In the genomic region with DNA sequence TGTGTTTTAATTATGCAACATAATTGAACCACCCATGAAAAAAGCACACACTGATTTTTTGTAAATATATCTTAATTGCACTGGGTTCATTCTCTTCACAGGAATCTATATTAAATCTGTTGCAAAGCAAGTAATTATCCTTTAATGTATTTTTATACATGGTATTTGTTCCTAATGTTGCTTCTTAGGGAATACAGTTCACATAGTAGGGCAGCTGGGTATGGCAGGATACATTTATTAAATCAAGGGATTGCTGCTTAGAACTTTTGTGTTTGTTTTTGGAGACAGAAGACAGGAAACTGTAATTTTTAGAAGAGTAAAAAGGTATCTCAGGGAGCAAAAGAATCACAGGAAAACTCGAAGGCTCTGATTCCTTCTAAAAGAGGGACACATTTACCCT, we compare ENCODE assay signal across 8 cellular contexts. TPM values are rescaled to one million over a fixed set of nuclear protein-coding genes. Genes with fewer than 3 reads are reported as not detected.
DNase-seq lines count a peak whose midpoint lies in the region; ATAC-seq lines count a peak whose summit lies in the region.

No MANE protein-coding gene starts in this region.

- H3K27ac ChIP-seq in CD4-positive, CD25-positive, alpha-beta regulatory T cell (ENCODE audit: insufficient read depth, low read length, poor library complexity, severe bottlenecking): peak overlapping the region; percentile 93
- no peak overlapping the region for H3K27ac ChIP-seq in neuronal stem cell (replicated peaks; ENCODE audit: low read length)

- H3K27me3 Mint-ChIP-seq in CD4-positive, CD25-positive, alpha-beta regulatory T cell: peaks cover 9% of the 10 kb centered on the region
- H3K27me3 Mint-ChIP-seq in effector memory CD8-positive, alpha-beta T cell: peaks cover 9 to 15% of the 10 kb centered on the region in 2 donors

- peaks cover 6% of the 10 kb centered on the region for H3K36me3 Mint-ChIP-seq in CD4-positive, CD25-positive, alpha-beta regulatory T cell
- H3K36me3 Mint-ChIP-seq in effector memory CD8-positive, alpha-beta T cell (ENCODE audit: insufficient read depth): peaks cover 18% of the 10 kb centered on the region

- H3K9ac ChIP-seq in NT2/D1 (ENCODE audit: insufficient read length, low read depth): peak overlapping the region; percentile 77
- H3K9ac ChIP-seq in neuronal stem cell (ENCODE audit: low read depth, low read length, poor library complexity): no peak overlapping the region

- no peaks in the 10 kb centered on the region for H3K9me3 ChIP-seq in CD4-positive, CD25-positive, alpha-beta regulatory T cell (ENCODE audit: control insufficient read depth in 2 of 2, low read length in 2 of 2)
- H3K9me3 ChIP-seq in NT2/D1 (ENCODE audit: insufficient read depth, low read length): no peaks in the 10 kb centered on the region
- H3K9me3 ChIP-seq in neuronal stem cell (replicated peaks in 1 of 2; ENCODE audit: control insufficient read depth in 2 of 2, insufficient read depth in 1 of 2, low read depth in 1 of 2, low read length in 2 of 2): no peaks in the 10 kb centered on the region

- H2AK5ac ChIP-seq in neuronal stem cell (ENCODE audit: low read depth, low read length): no peak overlapping the region

- no peaks in the 10 kb centered on the region for H3K79me1 ChIP-seq in neuronal stem cell (ENCODE audit: low read depth, low read length)

- H3K4me3 ChIP-seq in CD4-positive, CD25-positive, alpha-beta regulatory T cell (ENCODE audit: low read depth, low read length): peak overlapping the region; percentile 93
- H3K4me3 ChIP-seq in NT2/D1 (ENCODE audit: insufficient read length, low read depth) (peak overlapping the region; percentile 81), neuronal stem cell (ENCODE audit: low read length in 2 of 2) (peak overlapping the region in 1 of 2 donors; percentile 99)

- H3K27ac Mint-ChIP-seq in CD4-positive, CD25-positive, alpha-beta regulatory T cell: peak overlapping the region; percentile 84 to 99 (median 97)
- H3K27ac Mint-ChIP-seq in effector memory CD8-positive, alpha-beta T cell: peak overlapping the region; percentile 97 to 98

- H2BK5ac ChIP-seq in neuronal stem cell (ENCODE audit: low read length): no peak overlapping the region

- peak overlapping the region; percentile 55 for H3K4me2 ChIP-seq in neuronal stem cell (ENCODE audit: insufficient read depth, low read length, poor library complexity, severe bottlenecking)

- H2BK12ac ChIP-seq in neuronal stem cell (ENCODE audit: low read length): no peak overlapping the region

- no peak overlapping the region for H4K91ac ChIP-seq in neuronal stem cell (ENCODE audit: low read depth, low read length, poor library complexity)

- ATAC-seq in CD4-positive, CD25-positive, alpha-beta regulatory T cell (ENCODE audit: low read depth in 2 of 2): no peak
- ATAC-seq in effector memory CD8-positive, alpha-beta T cell (replicated peaks): no peak
- ATAC-seq in HG02610 (IDR thresholded peaks at IDR 0.05; ENCODE audit: unreplicated experiment) (no peak), HG03139 (IDR thresholded peaks at IDR 0.05; ENCODE audit: unreplicated experiment) (no peak)

- no peaks in the 10 kb centered on the region for H3K36me3 ChIP-seq in CD4-positive, CD25-positive, alpha-beta regulatory T cell (ENCODE audit: control insufficient read depth, insufficient read depth, low read length)
- H3K36me3 ChIP-seq in NT2/D1 (ENCODE audit: insufficient read depth, insufficient read length, low read length) (no peaks in the 10 kb centered on the region), neuronal stem cell (replicated peaks in 1 of 2; ENCODE audit: control insufficient read depth in 2 of 2, insufficient read depth in 2 of 2, low read length in 2 of 2) (peaks cover 0 to 3% of the 10 kb centered on the region in 2 donors)

- H3K18ac ChIP-seq in neuronal stem cell (ENCODE audit: low read length): no peak overlapping the region

- H3K4ac ChIP-seq in neuronal stem cell (ENCODE audit: low read length): no peak overlapping the region

- DNase-seq in CD4-positive, CD25-positive, alpha-beta regulatory T cell: no peak
- no peak for DNase-seq in NT2/D1 (ENCODE audit: low read depth, low spot score)
- DNase-seq in effector memory CD8-positive, alpha-beta T cell: no peak
- no peak for DNase-seq in neuronal stem cell (ENCODE audit: low spot score)
- no peak for DNase-seq in RPMI8226
- DNase-seq in activated gamma-delta T cell (lab: John Stamatoyannopoulos, UW): no peak

- H3K4me3 Mint-ChIP-seq in CD4-positive, CD25-positive, alpha-beta regulatory T cell: peak overlapping the region; percentile 94 to 99 (median 97)
- H3K4me3 Mint-ChIP-seq in effector memory CD8-positive, alpha-beta T cell: peak overlapping the region; percentile 98

- WGBS in neuronal stem cell (ENCODE audit: extremely low coverage in 2 of 2, insufficient read length in 2 of 2, insufficient replicate concordance in 1 of 2), 2 donors: no CpG with 5 or more reads among the region's 1 CpG

- H2BK15ac ChIP-seq in neuronal stem cell (ENCODE audit: low read length): no peak overlapping the region

- H2BK120ac ChIP-seq in neuronal stem cell (ENCODE audit: low read depth, low read length): no peak overlapping the region

- peak overlapping the region; percentile 100 for H2AFZ ChIP-seq in neuronal stem cell (ENCODE audit: low read length)

- no peak overlapping the region for H3K14ac ChIP-seq in neuronal stem cell (ENCODE audit: low read length)

- H3K27me3 ChIP-seq in CD4-positive, CD25-positive, alpha-beta regulatory T cell (ENCODE audit: control insufficient read depth, insufficient read depth, low read length): no peaks in the 10 kb centered on the region
- H3K27me3 ChIP-seq in NT2/D1 (ENCODE audit: insufficient read depth, insufficient read length): no peaks in the 10 kb centered on the region
- no peaks in the 10 kb centered on the region for H3K27me3 ChIP-seq in neuronal stem cell (ENCODE audit: control insufficient read depth in 3 of 3, insufficient read depth in 3 of 3, low read depth in 1 of 3, low read length in 3 of 3)

- peaks cover 13 to 36% (median 28%) of the 10 kb centered on the region in 4 donors for H3K4me1 Mint-ChIP-seq in CD4-positive, CD25-positive, alpha-beta regulatory T cell
- peaks cover 12 to 27% of the 10 kb centered on the region in 2 donors for H3K4me1 Mint-ChIP-seq in effector memory CD8-positive, alpha-beta T cell (ENCODE audit: low read depth in 2 of 2)

- H3K9me3 Mint-ChIP-seq in CD4-positive, CD25-positive, alpha-beta regulatory T cell: no peaks in the 10 kb centered on the region
- no peaks in the 10 kb centered on the region for H3K9me3 Mint-ChIP-seq in effector memory CD8-positive, alpha-beta T cell

- peaks cover 27% of the 10 kb centered on the region for H3K4me1 ChIP-seq in CD4-positive, CD25-positive, alpha-beta regulatory T cell (ENCODE audit: control insufficient read depth, insufficient read depth, low read length, poor library complexity, severe bottlenecking)
- H3K4me1 ChIP-seq in NT2/D1 (ENCODE audit: insufficient read depth, insufficient read length): no peaks in the 10 kb centered on the region
- peaks cover 0 to 2% of the 10 kb centered on the region in 2 donors for H3K4me1 ChIP-seq in neuronal stem cell (ENCODE audit: control insufficient read depth in 2 of 2, insufficient read depth in 1 of 2, low read depth in 1 of 2, low read length in 2 of 2)

- no peak overlapping the region for H3K23ac ChIP-seq in neuronal stem cell (ENCODE audit: low read depth, low read length, poor library complexity)

- H4K8ac ChIP-seq in neuronal stem cell (ENCODE audit: low read depth, low read length): no peak overlapping the region

RNA-seq across cellular contexts. Expression of gene SMIM13, which starts 1.0 kb away (rescaled TPM):
- total RNA-seq in CD4-positive, CD25-positive, alpha-beta regulatory T cell: 9.7 TPM
- 1 to 10 TPM; 1.4 to 4.4 (median 2.5) TPM for polyA plus RNA-seq in CD4-positive, CD25-positive, alpha-beta regulatory T cell
- polyA plus RNA-seq in neuronal stem cell (2013, experiment 1 of 2): 3.0 TPM
- polyA plus RNA-seq in neuronal stem cell (2013, experiment 2 of 2): 3.4 TPM

RNA-seq across cellular contexts. Expression of gene ERVFRD-1, which starts 18.9 kb away (rescaled TPM):
- not detected for total RNA-seq in CD4-positive, CD25-positive, alpha-beta regulatory T cell
- under 1 TPM in 1 of 4 donors, not detected in 3; 0.09 TPM for polyA plus RNA-seq in CD4-positive, CD25-positive, alpha-beta regulatory T cell
- not detected for polyA plus RNA-seq in neuronal stem cell (2013, experiment 1 of 2)
- not detected for polyA plus RNA-seq in neuronal stem cell (2013, experiment 2 of 2)

RNA-seq across cellular contexts. Expression of gene ELOVL2, which starts 48.5 kb away (rescaled TPM):
- not detected for total RNA-seq in CD4-positive, CD25-positive, alpha-beta regulatory T cell
- not detected for polyA plus RNA-seq in CD4-positive, CD25-positive, alpha-beta regulatory T cell
- 14.1 TPM for polyA plus RNA-seq in neuronal stem cell (2013, experiment 1 of 2)
- 14.4 TPM for polyA plus RNA-seq in neuronal stem cell (2013, experiment 2 of 2)
